Comparison of ENCODE assay signal across 14 cellular contexts in the genomic region with DNA sequence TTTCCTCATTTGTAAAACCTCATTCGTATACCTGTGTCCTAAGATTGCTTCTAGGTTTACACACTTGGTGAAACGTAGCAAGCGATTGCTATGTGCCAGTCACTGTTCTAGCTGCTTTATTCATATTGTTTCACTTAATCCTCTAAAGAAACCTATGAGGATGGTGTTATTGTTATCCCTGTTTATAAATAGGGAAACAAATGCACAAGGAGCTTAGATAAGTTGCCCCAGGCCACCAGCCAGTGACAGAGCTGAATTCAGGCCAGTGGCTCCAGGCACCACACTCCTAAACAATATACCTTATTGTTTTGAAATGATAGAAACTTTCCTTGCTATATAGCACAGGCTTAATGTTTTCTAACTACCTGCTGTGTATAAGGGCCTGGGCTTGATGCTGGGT.
"Had no signal": no experiment of that assay in that cellular context is flagged by ENCODE, and none has a peak within 500 bp of the region (broad histone marks: within the 10 kb centered on the region; RNA-seq: fewer than 3 reads in every experiment).

No MANE protein-coding gene starts in this region.

- H3K9me3 ChIP-seq: uterus had no signal

- H3K27me3 Mint-ChIP-seq: activated naive CD8-positive, alpha-beta T cell; stimulated activated naive CD8-positive, alpha-beta T cell treated with anti-CD3 and anti-CD28 coated beads, Interleukin-15, Interleukin-2, amounts not matched to agents 100 ng/mL and 50 ng/mL, for 24 hours had no signal

- H3K27me3 ChIP-seq: brain microvascular endothelial cell, uterus had no signal

- H3K27ac Mint-ChIP-seq: activated naive CD8-positive, alpha-beta T cell; mesothelial cell of epicardium; stimulated activated naive CD8-positive, alpha-beta T cell treated with anti-CD3 and anti-CD28 coated beads, Interleukin-15, Interleukin-2, amounts not matched to agents 100 ng/mL and 50 ng/mL, for 24 hours had no signal

- ATAC-seq: left lobe of liver had no signal

- H3K4me1 ChIP-seq: uterus had no signal

- DNase-seq: activated CD4-positive, alpha-beta T cell treated with anti-CD3 and anti-CD28 coated beads, Interleukin-2, amount 50 U/mL, for 1 hour; activated CD4-positive, CD25-positive, alpha-beta regulatory T cell; activated effector memory CD4-positive, alpha-beta T cell treated with Interleukin-2 at 50 U/mL for 16 hours; activated T-cell treated with anti-CD3 and anti-CD28 coated beads, Interleukin-2, amount 50 U/mL, for 1 hour; amygdala; brain microvascular endothelial cell; head of caudate nucleus; posterior cingulate gyrus; stimulated activated CD4-positive, alpha-beta T cell treated with anti-CD3 and anti-CD28 coated beads, Interleukin-2, amount 100 ng/mL, for 48 hours had no signal

- H3K27ac ChIP-seq: brain microvascular endothelial cell had no signal

- H3K4me3 ChIP-seq: uterus had no signal

- H3K36me3 ChIP-seq: brain microvascular endothelial cell, uterus had no signal

- H3K9me3 Mint-ChIP-seq: mesothelial cell of epicardium; stimulated activated naive CD8-positive, alpha-beta T cell treated with anti-CD3 and anti-CD28 coated beads, Interleukin-15, Interleukin-2, amounts not matched to agents 100 ng/mL and 50 ng/mL, for 24 hours had no signal

- H3K4me3 Mint-ChIP-seq: activated naive CD8-positive, alpha-beta T cell; mesothelial cell of epicardium; stimulated activated naive CD8-positive, alpha-beta T cell treated with anti-CD3 and anti-CD28 coated beads, Interleukin-15, Interleukin-2, amounts not matched to agents 100 ng/mL and 50 ng/mL, for 24 hours had no signal
